In genomic region chr21:42406201-42406601, GRCh38 we compare ENCODE assay signal across 13 cellular contexts. TPM values are rescaled to one million over a fixed set of nuclear protein-coding genes. Genes with fewer than 3 reads are reported as not detected.
A peak's percentile ranks its signal among the peaks of the same experiment; 100 is the strongest.
DNase-seq lines count a peak whose midpoint lies in the region; ATAC-seq lines count a peak whose summit lies in the region.
"Had no signal": no experiment of that assay in that cellular context is flagged by ENCODE, and none has a peak within 500 bp of the region (broad histone marks: within the 10 kb centered on the region; RNA-seq: fewer than 3 reads in every experiment).

No MANE protein-coding gene starts in this region.

- no peaks in the 10 kb centered on the region for H3K9me3 ChIP-seq in mucosa of rectum (ENCODE audit: control insufficient read depth in 2 of 2, low read length in 2 of 2)

- H3K9ac ChIP-seq in mucosa of rectum (ENCODE audit: low read depth in 1 of 2, low read length in 2 of 2): peak overlapping the region in 1 of 2 donors; percentile 17

- ATAC-seq in HG03354 (IDR thresholded peaks at IDR 0.05; ENCODE audit: poor library complexity, severe bottlenecking, unreplicated experiment): no peak
- ATAC-seq: Panc1 had no signal

- H3K27ac ChIP-seq in mucosa of rectum (ENCODE audit: low read depth in 2 of 2, low read length in 2 of 2): peak overlapping the region in 1 of 2 donors; percentile 67
- H3K27ac ChIP-seq: epithelial cell of prostate had no signal

- H3K4me3 Mint-ChIP-seq in activated T-helper 1 cell treated with anti-CD3 and anti-CD28 coated beads, Interleukin-12 subunit alpha, Interleukin-12 subunit beta, Interleukin-2, Interleukin-4 antibody, amounts not matched to agents 30 ng/mL and 10 ng/mL and 1 ng/mL, durations not matched to agents 14 hours and 24 hours and 36 hours: peak overlapping the region; percentile 92

- intact Hi-C loops in activated T-helper 1 cell treated with anti-CD3 and anti-CD28 coated beads, Interleukin-12 subunit alpha, Interleukin-12 subunit beta, Interleukin-2, Interleukin-4 antibody, amounts not matched to agents 30 ng/mL and 10 ng/mL and 1 ng/mL, durations not matched to agents 14 hours and 24 hours and 36 hours (cut with micrococcal nuclease): loop anchor here (1.0 to 5.0 kb wide), 7 partner anchors 9 to 91 kb away; partner anchors contain the start of gene RSPH1

- no peaks in the 10 kb centered on the region for H3K27me3 ChIP-seq in mucosa of rectum (ENCODE audit: control insufficient read depth in 2 of 2, insufficient read depth in 2 of 2, low read length in 2 of 2)

- peak overlapping the region; percentile 94 for H3K27ac Mint-ChIP-seq in activated T-helper 1 cell treated with anti-CD3 and anti-CD28 coated beads, Interleukin-12 subunit alpha, Interleukin-12 subunit beta, Interleukin-2, Interleukin-4 antibody, amounts not matched to agents 30 ng/mL and 10 ng/mL and 1 ng/mL, durations not matched to agents 14 hours and 24 hours and 36 hours

- H3K36me3 ChIP-seq in mucosa of rectum (ENCODE audit: control insufficient read depth in 2 of 2, insufficient read depth in 2 of 2, low read length in 2 of 2): no peaks in the 10 kb centered on the region

- H3K9me3 Mint-ChIP-seq in activated T-helper 1 cell treated with anti-CD3 and anti-CD28 coated beads, Interleukin-12 subunit alpha, Interleukin-12 subunit beta, Interleukin-2, Interleukin-4 antibody, amounts not matched to agents 30 ng/mL and 10 ng/mL and 1 ng/mL, durations not matched to agents 14 hours and 24 hours and 36 hours: peaks cover 7% of the 10 kb centered on the region

- H3K4me1 Mint-ChIP-seq in activated T-helper 1 cell treated with anti-CD3 and anti-CD28 coated beads, Interleukin-12 subunit alpha, Interleukin-12 subunit beta, Interleukin-2, Interleukin-4 antibody, amounts not matched to agents 30 ng/mL and 10 ng/mL and 1 ng/mL, durations not matched to agents 14 hours and 24 hours and 36 hours (ENCODE audit: low read depth): peaks cover 58% of the 10 kb centered on the region

- H3K27me3 Mint-ChIP-seq in activated T-helper 1 cell treated with anti-CD3 and anti-CD28 coated beads, Interleukin-12 subunit alpha, Interleukin-12 subunit beta, Interleukin-2, Interleukin-4 antibody, amounts not matched to agents 30 ng/mL and 10 ng/mL and 1 ng/mL, durations not matched to agents 14 hours and 24 hours and 36 hours (ENCODE audit: insufficient read depth): no peaks in the 10 kb centered on the region

- H3K4me1 ChIP-seq in mucosa of rectum (ENCODE audit: control insufficient read depth in 2 of 2, insufficient read depth in 2 of 2, low read length in 2 of 2): no peaks in the 10 kb centered on the region

- H3K4me3 ChIP-seq in mucosa of rectum (ENCODE audit: low read length in 2 of 2): peak overlapping the region; percentile 4 to 55

- DNase-seq in stimulated activated CD4-positive, alpha-beta T cell treated with anti-CD3 and anti-CD28 coated beads, Interleukin-12 subunit alpha, Interleukin-12 subunit beta, amount 100 ng/mL, for 4 hours: peak; percentile 46
- DNase-seq in stimulated activated CD4-positive, alpha-beta T cell treated with anti-CD3 and anti-CD28 coated beads, Interleukin-2, amount 100 ng/mL, for 48 hours: no peak
- peak; percentile 59 for DNase-seq in activated T-helper 1 cell treated with anti-CD3 and anti-CD28 coated beads, Interleukin-12 subunit alpha, Interleukin-12 subunit beta, Interleukin-2, Interleukin-4 antibody, amounts not matched to agents 30 ng/mL and 10 ng/mL and 1 ng/mL, durations not matched to agents 14 hours and 24 hours and 36 hours (ENCODE audit: low spot score)
- DNase-seq in COR-L47 (lab: John Stamatoyannopoulos, UW) (no peak), NCI-H2196 (lab: John Stamatoyannopoulos, UW; ENCODE audit: unreplicated experiment) (no peak), HuH-7 (ENCODE audit: low spot score) (no peak)
- DNase-seq: NCI-H1930 had no signal

- H3K36me3 Mint-ChIP-seq in activated T-helper 1 cell treated with anti-CD3 and anti-CD28 coated beads, Interleukin-12 subunit alpha, Interleukin-12 subunit beta, Interleukin-2, Interleukin-4 antibody, amounts not matched to agents 30 ng/mL and 10 ng/mL and 1 ng/mL, durations not matched to agents 14 hours and 24 hours and 36 hours (ENCODE audit: low read depth): peaks cover 56% of the 10 kb centered on the region

RNA-seq across cellular contexts. Expression of gene UBASH3A, which starts 2.5 kb away (rescaled TPM):
- 69.1 and 70.8 TPM in 2 replicates for total RNA-seq in activated T-helper 1 cell treated with anti-CD3 and anti-CD28 coated beads, Interleukin-12 subunit alpha, Interleukin-12 subunit beta, Interleukin-2, Interleukin-4 antibody, amounts not matched to agents 30 ng/mL and 10 ng/mL and 1 ng/mL, durations not matched to agents 14 hours and 24 hours and 36 hours
- total RNA-seq: G401, HT1080 had no signal

RNA-seq across cellular contexts. Expression of gene TMPRSS3, which starts 10.3 kb away (rescaled TPM):
- total RNA-seq in activated T-helper 1 cell treated with anti-CD3 and anti-CD28 coated beads, Interleukin-12 subunit alpha, Interleukin-12 subunit beta, Interleukin-2, Interleukin-4 antibody, amounts not matched to agents 30 ng/mL and 10 ng/mL and 1 ng/mL, durations not matched to agents 14 hours and 24 hours and 36 hours: 33.7 and 41.3 TPM in 2 replicates
- total RNA-seq: G401, HT1080 had no signal

RNA-seq across cellular contexts. Expression of gene TFF1, which starts 39.9 kb away (rescaled TPM):
- total RNA-seq in activated T-helper 1 cell treated with anti-CD3 and anti-CD28 coated beads, Interleukin-12 subunit alpha, Interleukin-12 subunit beta, Interleukin-2, Interleukin-4 antibody, amounts not matched to agents 30 ng/mL and 10 ng/mL and 1 ng/mL, durations not matched to agents 14 hours and 24 hours and 36 hours: not detected in 2 replicates
- total RNA-seq: G401, HT1080 had no signal

RNA-seq across cellular contexts. Expression of gene TFF2, which starts 55.4 kb away (rescaled TPM):
- total RNA-seq in activated T-helper 1 cell treated with anti-CD3 and anti-CD28 coated beads, Interleukin-12 subunit alpha, Interleukin-12 subunit beta, Interleukin-2, Interleukin-4 antibody, amounts not matched to agents 30 ng/mL and 10 ng/mL and 1 ng/mL, durations not matched to agents 14 hours and 24 hours and 36 hours: not detected in 2 replicates
- total RNA-seq: G401, HT1080 had no signal

Comparison
In these comparisons a context has a peak if more than half of its experiments do, and no peak if none do; other contexts are left out.
1. DNase-seq: peak in stimulated activated CD4-positive, alpha-beta T cell treated with anti-CD3 and anti-CD28 coated beads, Interleukin-12 subunit alpha, Interleukin-12 subunit beta, amount 100 ng/mL, for 4 hours (single experiment) and activated T-helper 1 cell treated with anti-CD3 and anti-CD28 coated beads, Interleukin-12 subunit alpha, Interleukin-12 subunit beta, Interleukin-2, Interleukin-4 antibody, amounts not matched to agents 30 ng/mL and 10 ng/mL and 1 ng/mL, durations not matched to agents 14 hours and 24 hours and 36 hours (single experiment); none in stimulated activated CD4-positive, alpha-beta T cell treated with anti-CD3 and anti-CD28 coated beads, Interleukin-2, amount 100 ng/mL, for 48 hours (0 of 2), COR-L47 (single experiment), NCI-H2196 (single experiment) and HuH-7 (single experiment).